In genomic region chr1:228647523-228648444, GRCh38 we compare ENCODE assay signal across 8 cellular contexts.
DNase-seq lines count a peak whose midpoint lies in the region; ATAC-seq and TF ChIP-seq lines count a peak whose summit lies in the region.

No MANE protein-coding gene starts in this region.

- peaks cover 18 to 26% (median 20%) of the 10 kb centered on the region in 4 donors for H3K4me1 ChIP-seq in upper lobe of left lung

- ATAC-seq in T-cell (replicated peaks in 1 of 4) = peak; percentile 41 to 59 (median 50)
- peak; percentile 44 for ATAC-seq in effector memory CD8-positive, alpha-beta T cell (replicated peaks)
- ATAC-seq in upper lobe of left lung (ENCODE audit: low FRiP score in 2 of 2) = peak; percentile 49 to 71
- no peak for ATAC-seq in HG02798 (IDR thresholded peaks at IDR 0.05; ENCODE audit: poor library complexity, unreplicated experiment)
- no peak for ATAC-seq in GM21786 (IDR thresholded peaks at IDR 0.05; ENCODE audit: unreplicated experiment)

- no peaks in the 10 kb centered on the region for H3K36me3 ChIP-seq in upper lobe of left lung

- TF ChIP-seq POLR2A in upper lobe of left lung (IDR thresholded peaks at IDR 0.05) = no peak

- TF ChIP-seq CTCF in mesothelial cell of epicardium (IDR thresholded peaks at IDR 0.05; ENCODE audit: unreplicated experiment) (no peak), upper lobe of left lung (IDR thresholded peaks at IDR 0.05) (no peak)

- H3K27ac ChIP-seq in upper lobe of left lung = no peak overlapping the region

- H3K4me3 Mint-ChIP-seq in T-cell (peak overlapping the region; percentile 85 to 97 (median 91)), mesothelial cell of epicardium (peak overlapping the region; percentile 75)
- peak overlapping the region; percentile 78 to 95 for H3K4me3 Mint-ChIP-seq in effector memory CD8-positive, alpha-beta T cell

- CTCF ChIA-PET in T-cell (lab: Charles Lee) = interaction anchor here in 1 of 2 donors (0.7 kb wide), 1 partner anchor 579 kb away, joined by 3 read pairs; no protein-coding TSS in a partner anchor

- H3K27me3 ChIP-seq in upper lobe of left lung = peaks cover 0 to 37% (median 15%) of the 10 kb centered on the region in 4 donors

- H3K4me1 Mint-ChIP-seq in T-cell (peaks cover 25 to 31% (median 30%) of the 10 kb centered on the region in 3 donors), mesothelial cell of epicardium (peaks cover 15% of the 10 kb centered on the region)
- peaks cover 23 to 24% of the 10 kb centered on the region in 2 donors for H3K4me1 Mint-ChIP-seq in effector memory CD8-positive, alpha-beta T cell (ENCODE audit: low read depth in 2 of 2)

- 2% methylated on average over 25 to 57 of the region's 67 CpGs for WGBS in upper lobe of left lung, 2 donors

- no peaks in the 10 kb centered on the region for H3K9me3 Mint-ChIP-seq in T-cell
- H3K9me3 Mint-ChIP-seq in effector memory CD8-positive, alpha-beta T cell = no peaks in the 10 kb centered on the region
- no peaks in the 10 kb centered on the region for H3K9me3 Mint-ChIP-seq in mesothelial cell of epicardium

- peak overlapping the region; percentile 11 to 26 for H3K27ac Mint-ChIP-seq in T-cell
- H3K27ac Mint-ChIP-seq in effector memory CD8-positive, alpha-beta T cell = peak overlapping the region; percentile 62 to 94
- H3K27ac Mint-ChIP-seq in mesothelial cell of epicardium = peak overlapping the region; percentile 45

- no peaks in the 10 kb centered on the region for H3K9me3 ChIP-seq in upper lobe of left lung

- peaks cover 37 to 57% of the 10 kb centered on the region in 2 donors for H3K27me3 Mint-ChIP-seq in T-cell
- peaks cover 48 to 63% of the 10 kb centered on the region in 2 donors for H3K27me3 Mint-ChIP-seq in effector memory CD8-positive, alpha-beta T cell
- peaks cover 40% of the 10 kb centered on the region for H3K27me3 Mint-ChIP-seq in mesothelial cell of epicardium (ENCODE audit: low read depth)

- POLR2A ChIA-PET in T-cell (lab: Charles Lee) = interaction anchor here in 1 of 2 donors (0.6 kb wide), 1 partner anchor 1932 kb away, joined by 3 read pairs; no protein-coding TSS in a partner anchor

- H3K4me3 ChIP-seq in GM08714 (ENCODE audit: low read length) (peak overlapping the region; percentile 4; the same call in 1 of the 2 replicates), upper lobe of left lung (peak overlapping the region; percentile 32 to 53 (median 36))

- no peak for TF ChIP-seq EP300 in upper lobe of left lung (IDR thresholded peaks at IDR 0.05)

- H3K36me3 Mint-ChIP-seq in T-cell (no peaks in the 10 kb centered on the region), mesothelial cell of epicardium (no peaks in the 10 kb centered on the region)
- peaks cover 19% of the 10 kb centered on the region for H3K36me3 Mint-ChIP-seq in effector memory CD8-positive, alpha-beta T cell (ENCODE audit: insufficient read depth)

- DNase-seq in MV-4-11 (lab: John Stamatoyannopoulos, UW) (peak; percentile 46), T-cell (peak in 7 of 34 experiments; percentile 2 to 29 (median 20)), mesothelial cell of epicardium (ENCODE audit: low spot score in 2 of 2, unreplicated experiment in 2 of 2) (peak in 1 of 2 experiments; percentile 52), upper lobe of left lung (peak; percentile 38 to 83)
- DNase-seq in effector memory CD8-positive, alpha-beta T cell = no peak

Comparison
In these comparisons a context has a peak if more than half of its experiments do, and no peak if none do; other contexts are left out.
1. DNase-seq: peak in MV-4-11 (single experiment) and upper lobe of left lung (2 of 2); none in effector memory CD8-positive, alpha-beta T cell (0 of 3).
2. ATAC-seq: peak in T-cell (4 of 4), effector memory CD8-positive, alpha-beta T cell (single experiment) and upper lobe of left lung (2 of 2); none in HG02798 (single experiment) and GM21786 (single experiment).
3. H3K27ac Mint-ChIP-seq: peak in every context shown above with its lines; median percentile 78 in effector memory CD8-positive, alpha-beta T cell; 45 in mesothelial cell of epicardium; 18 in T-cell.
4. Peak in every context shown above with its lines, with median percentiles within 50 percentile points of each other: H3K4me3 Mint-ChIP-seq.